ENCODE assay signal across 8 cellular contexts in genomic region chr13:46126552-46127171, GRCh38. TPM values are rescaled to one million over a fixed set of nuclear protein-coding genes. Genes with fewer than 3 reads are reported as not detected.
DNase-seq lines count a peak whose midpoint lies in the region; FAIRE-seq and TF ChIP-seq lines count a peak whose summit lies in the region.

No MANE protein-coding gene starts in this region.

- H3K9me3 ChIP-seq in HAP-1 (no peaks in the 10 kb centered on the region), astrocyte (ENCODE audit: insufficient read depth, low read depth, low read length) (no peaks in the 10 kb centered on the region)

- no peak overlapping the region for H3K27ac ChIP-seq in astrocyte (ENCODE audit: low read depth, low read length)

- H3K27me3 ChIP-seq in HAP-1 (ENCODE audit: low read depth): no peaks in the 10 kb centered on the region; the same call in 1 of the 2 replicates
- H3K27me3 ChIP-seq in astrocyte (ENCODE audit: insufficient read depth, low read length): peaks cover 6% of the 10 kb centered on the region

- TF ChIP-seq CTCF in astrocyte (IDR thresholded peaks at IDR 0.05; ENCODE audit: insufficient read depth, low read depth, low read length): peak; percentile 98

- no peak overlapping the region for H3K4me3 ChIP-seq in HAP-1
- H3K4me3 ChIP-seq in astrocyte (ENCODE audit: insufficient read depth, low read depth, low read length): no peak overlapping the region

- H2AFZ ChIP-seq in astrocyte (ENCODE audit: low read depth, low read length): no peak overlapping the region

- no peaks in the 10 kb centered on the region for H3K36me3 Mint-ChIP-seq in astrocyte (ENCODE audit: low read depth, unreplicated experiment)

- no peaks in the 10 kb centered on the region for H3K79me2 ChIP-seq in astrocyte (ENCODE audit: insufficient read depth, low read length)

- H3K4me3 Mint-ChIP-seq in astrocyte (ENCODE audit: unreplicated experiment): no peak overlapping the region

- no peaks in the 10 kb centered on the region for H4K20me1 ChIP-seq in astrocyte (ENCODE audit: insufficient read depth, low read length)

- FAIRE-seq in astrocyte (lab: Jason Lieb, UNC): peak; percentile 87

- H3K4me1 ChIP-seq in HAP-1 (no peaks in the 10 kb centered on the region), astrocyte (ENCODE audit: insufficient read depth, low read length) (no peaks in the 10 kb centered on the region)

- in situ Hi-C loops in HAP-1 (cut with MboI; ENCODE audit: low sequenced_read_pairs): loop anchor here (25.0 kb wide), 1 partner anchor 514 kb away; the partner anchor contains the start of gene ERICH6B

- H3K4me2 ChIP-seq in astrocyte (ENCODE audit: low read length): no peak overlapping the region

- no peaks in the 10 kb centered on the region for H3K36me3 ChIP-seq in HAP-1 (replicated peaks)
- H3K36me3 ChIP-seq in astrocyte (ENCODE audit: insufficient read depth, low read length): no peaks in the 10 kb centered on the region

- H3K9me3 Mint-ChIP-seq in astrocyte (ENCODE audit: unreplicated experiment): no peaks in the 10 kb centered on the region

- no peaks in the 10 kb centered on the region for H3K27me3 Mint-ChIP-seq in astrocyte (ENCODE audit: low read depth, unreplicated experiment)

- peak; percentile 75 for DNase-seq in GDM1 (lab: John Stamatoyannopoulos, UW)
- DNase-seq in HAP-1 (ENCODE audit: low spot score in 2 of 2): peak; percentile 73 to 83
- peak; percentile 58 for DNase-seq in NCI-H1105 treated with DMSO at 0.1 percent for 48 hours (lab: John Stamatoyannopoulos, UW)
- peak; percentile 10 for DNase-seq in T-helper 22 cell (ENCODE audit: low read depth)
- DNase-seq in astrocyte (ENCODE audit: low read depth): peak; percentile 36
- DNase-seq in iPS DF 4.7 (ENCODE audit: extremely low read depth, low spot score): peak; percentile 81
- peak; percentile 44 to 51 for DNase-seq in stimulated activated CD4-positive, alpha-beta T cell treated with anti-CD3 and anti-CD28 coated beads, Interleukin-15, amount 100 ng/mL, for 1 hour (ENCODE audit: low read depth in 1 of 2, low spot score in 1 of 2)
- no peak for DNase-seq in NCI-H774 (lab: John Stamatoyannopoulos, UW)

- H3K4me1 Mint-ChIP-seq in astrocyte (ENCODE audit: low read depth, unreplicated experiment): no peaks in the 10 kb centered on the region

- no peak overlapping the region for H3K9ac ChIP-seq in astrocyte (ENCODE audit: low read length)

- no peak overlapping the region for H3K27ac Mint-ChIP-seq in astrocyte (ENCODE audit: unreplicated experiment)

RNA-seq across cellular contexts. Expression of gene CPB2, which starts 21.8 kb away (rescaled TPM):
- not detected in 2 replicates for total RNA-seq in astrocyte

RNA-seq across cellular contexts. Expression of gene LCP1, which starts 55.3 kb away (rescaled TPM):
- 7.3 and 8.4 TPM in 2 replicates for total RNA-seq in astrocyte
